Comparison of ENCODE assay signal across 15 cellular contexts in genomic region chr19:38901683-38902082, GRCh38. TPM values are rescaled to one million over a fixed set of nuclear protein-coding genes. Genes with fewer than 3 reads are reported as not detected.
DNase-seq lines count a peak whose midpoint lies in the region; ATAC-seq and TF ChIP-seq lines count a peak whose summit lies in the region.
"Had no signal": no experiment of that assay in that cellular context is flagged by ENCODE, and none has a peak within 500 bp of the region (broad histone marks: within the 10 kb centered on the region; RNA-seq: fewer than 3 reads in every experiment).

No MANE protein-coding gene starts in this region.

- no peak for TF ChIP-seq POLR2A in thyroid gland (IDR thresholded peaks at IDR 0.05)

- H3K4me1 Mint-ChIP-seq in activated CD4-positive, alpha-beta T cell treated with anti-CD3 and anti-CD28 coated beads for 36 hours: peaks cover 40% of the 10 kb centered on the region
- H3K4me1 Mint-ChIP-seq in IgD-negative memory B cell (peaks cover 13 to 29% (median 26%) of the 10 kb centered on the region in 3 donors), nephron progenitor cell (peaks cover 46% of the 10 kb centered on the region)
- peaks cover 49% of the 10 kb centered on the region for H3K4me1 Mint-ChIP-seq in activated naive CD8-positive, alpha-beta T cell treated with anti-CD3 and anti-CD28 coated beads, Interleukin-2, amount 50 U/mL, for 24 hours

- WGBS in thyroid gland, 2 donors: 87 to 100% methylated on average over 1 of the region's 1 CpG

- no peaks in the 10 kb centered on the region for H3K27me3 ChIP-seq in thyroid gland
- H3K27me3 ChIP-seq: suprapubic skin had no signal

- H3K27me3 Mint-ChIP-seq in activated CD4-positive, alpha-beta T cell treated with anti-CD3 and anti-CD28 coated beads for 36 hours: no peaks in the 10 kb centered on the region
- H3K27me3 Mint-ChIP-seq in IgD-negative memory B cell: peaks cover 3% of the 10 kb centered on the region
- no peaks in the 10 kb centered on the region for H3K27me3 Mint-ChIP-seq in activated naive CD8-positive, alpha-beta T cell treated with anti-CD3 and anti-CD28 coated beads, Interleukin-2, amount 50 U/mL, for 24 hours
- peaks cover 3% of the 10 kb centered on the region for H3K27me3 Mint-ChIP-seq in nephron progenitor cell (ENCODE audit: low read depth, poor library complexity)

- peak overlapping the region; percentile 88 for H3K4me3 Mint-ChIP-seq in activated CD4-positive, alpha-beta T cell treated with anti-CD3 and anti-CD28 coated beads for 36 hours
- H3K4me3 Mint-ChIP-seq in IgD-negative memory B cell: peak overlapping the region; percentile 16 to 84 (median 35)
- H3K4me3 Mint-ChIP-seq in activated naive CD8-positive, alpha-beta T cell treated with anti-CD3 and anti-CD28 coated beads, Interleukin-2, amount 50 U/mL, for 24 hours: peak overlapping the region; percentile 98
- peak overlapping the region; percentile 66 for H3K4me3 Mint-ChIP-seq in nephron progenitor cell

- no peak overlapping the region for H3K27ac ChIP-seq in thyroid gland
- H3K27ac ChIP-seq: suprapubic skin had no signal

- intact Hi-C loops in activated CD4-positive, alpha-beta T cell treated with anti-CD3 and anti-CD28 coated beads for 36 hours (cut with DNase I, micrococcal nuclease): no loop called here
- intact Hi-C loops in thyroid gland (cut with DNase I): no loop called here

- POLR2A ChIA-PET in activated CD4-positive, alpha-beta T cell treated with anti-CD3 and anti-CD28 coated beads for 36 hours (lab: Charles Lee): no interaction called here

- ATAC-seq in activated CD4-positive, alpha-beta T cell treated with anti-CD3 and anti-CD28 coated beads for 36 hours: no peak
- ATAC-seq in activated naive CD8-positive, alpha-beta T cell treated with anti-CD3 and anti-CD28 coated beads, Interleukin-2, amount 50 U/mL, for 24 hours: no peak
- ATAC-seq: Right ventricle myocardium inferior had no signal

- H3K9me3 Mint-ChIP-seq in activated CD4-positive, alpha-beta T cell treated with anti-CD3 and anti-CD28 coated beads for 36 hours (ENCODE audit: low read depth): no peaks in the 10 kb centered on the region
- H3K9me3 Mint-ChIP-seq in IgD-negative memory B cell (no peaks in the 10 kb centered on the region), nephron progenitor cell (peaks cover 21% of the 10 kb centered on the region)
- H3K9me3 Mint-ChIP-seq in activated naive CD8-positive, alpha-beta T cell treated with anti-CD3 and anti-CD28 coated beads, Interleukin-2, amount 50 U/mL, for 24 hours: peaks cover 4% of the 10 kb centered on the region

- CTCF ChIA-PET in activated CD4-positive, alpha-beta T cell treated with anti-CD3 and anti-CD28 coated beads for 36 hours (lab: Charles Lee): interaction anchor here (1.0 to 2.4 kb wide), 2 partner anchors 29 to 32 kb away, joined by 3 to 23 read pairs; partner anchors contain the start of genes MRPS12 and SARS2

- no peak overlapping the region for H3K4me3 ChIP-seq in thyroid gland (replicated peaks in 1 of 3)
- H3K4me3 ChIP-seq: suprapubic skin had no signal

- no peak for DNase-seq in activated CD4-positive, alpha-beta T cell treated with anti-CD3 and anti-CD28 coated beads for 36 hours
- no peak for DNase-seq in activated CD4-positive, alpha-beta T cell treated with anti-CD3 and anti-CD28 coated beads, Interleukin-2, amount 50 U/mL, for 1 hour
- DNase-seq in activated naive CD8-positive, alpha-beta T cell treated with anti-CD3 and anti-CD28 coated beads, Interleukin-2, amount 50 U/mL, for 24 hours: no peak
- DNase-seq in nephron progenitor cell (no peak), thyroid gland (no peak), DMS 273 (lab: John Stamatoyannopoulos, UW; ENCODE audit: unreplicated experiment) (no peak)
- DNase-seq in stimulated activated naive CD4-positive, alpha-beta T cell treated with Interleukin-2 at 50 U/mL for 16 hours (lab: John Stamatoyannopoulos, UW): no peak
- DNase-seq: amniotic stem cell, GDM1, NCI-H1105, T1000 had no signal

- peaks cover 8% of the 10 kb centered on the region in 2 donors for H3K36me3 ChIP-seq in thyroid gland

- TF ChIP-seq CTCF in nephron progenitor cell (IDR thresholded peaks at IDR 0.05) (no peak), thyroid gland (IDR thresholded peaks at IDR 0.05) (no peak)

- no peak overlapping the region for H3K27ac Mint-ChIP-seq in activated CD4-positive, alpha-beta T cell treated with anti-CD3 and anti-CD28 coated beads for 36 hours
- no peak overlapping the region for H3K27ac Mint-ChIP-seq in IgD-negative memory B cell
- H3K27ac Mint-ChIP-seq in activated naive CD8-positive, alpha-beta T cell treated with anti-CD3 and anti-CD28 coated beads, Interleukin-2, amount 50 U/mL, for 24 hours: peak overlapping the region; percentile 22
- H3K27ac Mint-ChIP-seq in nephron progenitor cell: no peak overlapping the region

- no peaks in the 10 kb centered on the region for H3K9me3 ChIP-seq in thyroid gland
- H3K9me3 ChIP-seq: suprapubic skin had no signal

- H3K36me3 Mint-ChIP-seq in activated CD4-positive, alpha-beta T cell treated with anti-CD3 and anti-CD28 coated beads for 36 hours (ENCODE audit: low read depth): peaks cover 28% of the 10 kb centered on the region
- H3K36me3 Mint-ChIP-seq in IgD-negative memory B cell: peaks cover 8% of the 10 kb centered on the region
- peaks cover 30% of the 10 kb centered on the region for H3K36me3 Mint-ChIP-seq in activated naive CD8-positive, alpha-beta T cell treated with anti-CD3 and anti-CD28 coated beads, Interleukin-2, amount 50 U/mL, for 24 hours (ENCODE audit: low read depth)
- H3K36me3 Mint-ChIP-seq in nephron progenitor cell (ENCODE audit: low read depth): peaks cover 29% of the 10 kb centered on the region

- H3K4me1 ChIP-seq in thyroid gland: peaks cover 17 to 22% of the 10 kb centered on the region in 2 donors

RNA-seq across cellular contexts. Expression of gene NFKBIB, which starts 1.9 kb away (rescaled TPM):
- total RNA-seq in activated CD4-positive, alpha-beta T cell treated with anti-CD3 and anti-CD28 coated beads for 36 hours: 10 to 100 TPM; 49.4 to 52.5 TPM
- 18.2 TPM for polyA plus RNA-seq in IgD-negative memory B cell
- total RNA-seq in thyroid gland: 10 to 100 TPM; 18.6 to 23.7 (median 21.2) TPM

RNA-seq across cellular contexts. Expression of gene SIRT2, which starts 2.3 kb away (rescaled TPM):
- 10 to 100 TPM; 17.8 to 23.1 TPM for total RNA-seq in activated CD4-positive, alpha-beta T cell treated with anti-CD3 and anti-CD28 coated beads for 36 hours
- 45.5 TPM for polyA plus RNA-seq in IgD-negative memory B cell
- total RNA-seq in thyroid gland: 100 to 1,000 TPM in 1 of 4 donors, 10 to 100 TPM in 3; 69.6 to 107 (median 90.7) TPM

RNA-seq across cellular contexts. Expression of gene CCER2, which starts 10.3 kb away (rescaled TPM):
- under 1 TPM; 0.34 to 0.54 TPM for total RNA-seq in activated CD4-positive, alpha-beta T cell treated with anti-CD3 and anti-CD28 coated beads for 36 hours
- polyA plus RNA-seq in IgD-negative memory B cell: not detected
- 1 to 10 TPM in 2 of 4 donors, not detected in 2; 1.2 to 1.9 TPM for total RNA-seq in thyroid gland
- total RNA-seq: A172, Right ventricle myocardium inferior had no signal

RNA-seq across cellular contexts. Expression of gene RINL, which starts 23.6 kb away (rescaled TPM):
- total RNA-seq in activated CD4-positive, alpha-beta T cell treated with anti-CD3 and anti-CD28 coated beads for 36 hours: 10 to 100 TPM; 85.8 to 90.3 TPM
- 61.3 TPM for polyA plus RNA-seq in IgD-negative memory B cell
- 10 to 100 TPM in 3 of 4 donors, 1 to 10 TPM in 1; 6.4 to 18.7 (median 13.5) TPM for total RNA-seq in thyroid gland

RNA-seq across cellular contexts. Expression of gene SARS2, which starts 28.9 kb away (rescaled TPM):
- 10 to 100 TPM; 36.7 to 39.4 TPM for total RNA-seq in activated CD4-positive, alpha-beta T cell treated with anti-CD3 and anti-CD28 coated beads for 36 hours
- 21.7 TPM for polyA plus RNA-seq in IgD-negative memory B cell
- total RNA-seq in thyroid gland: 10 to 100 TPM; 26.6 to 52.0 (median 37.8) TPM

Comparison
In these comparisons a context has a peak if more than half of its experiments do, and no peak if none do; other contexts are left out.
1. H3K4me3 Mint-ChIP-seq: peak in every context shown above with its lines; median percentile 98 in activated naive CD8-positive, alpha-beta T cell treated with anti-CD3 and anti-CD28 coated beads, Interleukin-2, amount 50 U/mL, for 24 hours; 88 in activated CD4-positive, alpha-beta T cell treated with anti-CD3 and anti-CD28 coated beads for 36 hours; 66 in nephron progenitor cell; 35 in IgD-negative memory B cell.